In the genomic region with DNA sequence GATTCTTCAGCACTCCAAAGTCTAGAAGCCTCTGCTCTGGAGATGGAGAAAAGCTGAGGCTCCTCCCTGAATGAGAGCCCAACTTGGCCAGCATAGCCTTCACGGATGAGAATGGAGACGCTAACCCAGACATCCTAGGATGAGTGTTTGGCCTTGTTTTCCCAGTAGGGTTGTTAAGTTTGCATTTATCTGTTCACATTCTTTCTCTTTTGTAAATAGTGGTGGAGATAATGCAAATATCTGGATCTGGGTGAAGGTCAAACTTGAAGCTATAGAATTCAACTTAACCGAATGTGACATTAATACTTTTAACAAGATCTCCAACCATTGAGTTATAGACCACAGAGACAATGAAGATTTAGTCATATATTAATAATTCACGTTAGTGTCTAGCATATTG, we compare ENCODE assay signal across 1 cellular context.
TF ChIP-seq lines count a peak whose summit lies in the region.

No MANE protein-coding gene starts in this region.

TF ChIP-seq in HepG2, 621 proteins besides CTCF, POLR2A, EP300 and RAD21 (continued from another document and continues in another):
- TF ChIP-seq ZNF777 (CRISPR knock-in tag; IDR thresholded peaks at IDR 0.05), result no peak
- no peak for TF ChIP-seq GZF1 (CRISPR knock-in tag; IDR thresholded peaks at IDR 0.05)
- TF ChIP-seq ZNF260 (CRISPR knock-in tag; IDR thresholded peaks at IDR 0.05; ENCODE audit: borderline replicate concordance, low read depth), result no peak
- no peak for TF ChIP-seq NFKBIZ (CRISPR knock-in tag; IDR thresholded peaks at IDR 0.05)
- TF ChIP-seq FOXA3 (CRISPR knock-in tag; IDR thresholded peaks at IDR 0.05), result peak; percentile 86
- TF ChIP-seq ZNF343 (CRISPR knock-in tag; IDR thresholded peaks at IDR 0.05), result no peak
- TF ChIP-seq ZNF224 (CRISPR knock-in tag; IDR thresholded peaks at IDR 0.05), result no peak
- TF ChIP-seq GFI1 (CRISPR knock-in tag; IDR thresholded peaks at IDR 0.05; ENCODE audit: borderline replicate concordance), result 0 out of 2 replicates have a peak, but pooled peaks have one; percentile 30
- TF ChIP-seq FOXJ3 (CRISPR knock-in tag; IDR thresholded peaks at IDR 0.05; ENCODE audit: borderline replicate concordance), result peak; percentile 59; the same call in 1 of the 2 replicates
- no peak for TF ChIP-seq ZFAT (CRISPR knock-in tag; conservative IDR thresholded peaks at IDR 0.05)
- TF ChIP-seq ZNF143 (CRISPR knock-in tag; IDR thresholded peaks at IDR 0.05), result no peak
- TF ChIP-seq REL (CRISPR knock-in tag; conservative IDR thresholded peaks at IDR 0.05), result no peak
- no peak for TF ChIP-seq CBFB (CRISPR knock-in tag; IDR thresholded peaks at IDR 0.05)
- TF ChIP-seq ZNF550 (CRISPR knock-in tag; IDR thresholded peaks at IDR 0.05; ENCODE audit: borderline replicate concordance), result no peak
- TF ChIP-seq, protein P1, sequence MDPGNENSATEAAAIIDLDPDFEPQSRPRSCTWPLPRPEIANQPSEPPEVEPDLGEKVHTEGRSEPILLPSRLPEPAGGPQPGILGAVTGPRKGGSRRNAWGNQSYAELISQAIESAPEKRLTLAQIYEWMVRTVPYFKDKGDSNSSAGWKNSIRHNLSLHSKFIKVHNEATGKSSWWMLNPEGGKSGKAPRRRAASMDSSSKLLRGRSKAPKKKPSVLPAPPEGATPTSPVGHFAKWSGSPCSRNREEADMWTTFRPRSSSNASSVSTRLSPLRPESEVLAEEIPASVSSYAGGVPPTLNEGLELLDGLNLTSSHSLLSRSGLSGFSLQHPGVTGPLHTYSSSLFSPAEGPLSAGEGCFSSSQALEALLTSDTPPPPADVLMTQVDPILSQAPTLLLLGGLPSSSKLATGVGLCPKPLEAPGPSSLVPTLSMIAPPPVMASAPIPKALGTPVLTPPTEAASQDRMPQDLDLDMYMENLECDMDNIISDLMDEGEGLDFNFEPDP (CRISPR knock-in tag; conservative IDR thresholded peaks at IDR 0.05), result 0 out of 2 replicates have a peak, but pooled peaks have one; percentile 68
- TF ChIP-seq ZNF737 (CRISPR knock-in tag; IDR thresholded peaks at IDR 0.05; ENCODE audit: borderline replicate concordance), result no peak
- TF ChIP-seq ESRRA (CRISPR knock-in tag; IDR thresholded peaks at IDR 0.05; ENCODE audit: low read depth), result no peak
- TF ChIP-seq NFE2 (CRISPR knock-in tag; IDR thresholded peaks at IDR 0.05), result no peak
- no peak for TF ChIP-seq FOXK2 (IDR thresholded peaks at IDR 0.05)
- peak; percentile 27; the same call in 1 of the 2 replicates for TF ChIP-seq CHD4 (IDR thresholded peaks at IDR 0.05; ENCODE audit: borderline replicate concordance, low read length)
- TF ChIP-seq ISX (CRISPR knock-in tag; conservative IDR thresholded peaks at IDR 0.05), result no peak
- TF ChIP-seq MED1 (CRISPR knock-in tag; IDR thresholded peaks at IDR 0.05), result peak; percentile 36; the same call in 1 of the 2 replicates
- no peak for TF ChIP-seq ZNF660 (CRISPR knock-in tag; IDR thresholded peaks at IDR 0.05; ENCODE audit: borderline replicate concordance, low read depth)
- peak; percentile 46; the same call in 1 of the 2 replicates for TF ChIP-seq ZSCAN9 (CRISPR knock-in tag; IDR thresholded peaks at IDR 0.05; ENCODE audit: borderline replicate concordance)
- TF ChIP-seq PLSCR1 (CRISPR knock-in tag; IDR thresholded peaks at IDR 0.05; ENCODE audit: borderline replicate concordance), result no peak
- TF ChIP-seq ZNF850 (CRISPR knock-in tag; conservative IDR thresholded peaks at IDR 0.05), result no peak
- TF ChIP-seq, protein P2, sequence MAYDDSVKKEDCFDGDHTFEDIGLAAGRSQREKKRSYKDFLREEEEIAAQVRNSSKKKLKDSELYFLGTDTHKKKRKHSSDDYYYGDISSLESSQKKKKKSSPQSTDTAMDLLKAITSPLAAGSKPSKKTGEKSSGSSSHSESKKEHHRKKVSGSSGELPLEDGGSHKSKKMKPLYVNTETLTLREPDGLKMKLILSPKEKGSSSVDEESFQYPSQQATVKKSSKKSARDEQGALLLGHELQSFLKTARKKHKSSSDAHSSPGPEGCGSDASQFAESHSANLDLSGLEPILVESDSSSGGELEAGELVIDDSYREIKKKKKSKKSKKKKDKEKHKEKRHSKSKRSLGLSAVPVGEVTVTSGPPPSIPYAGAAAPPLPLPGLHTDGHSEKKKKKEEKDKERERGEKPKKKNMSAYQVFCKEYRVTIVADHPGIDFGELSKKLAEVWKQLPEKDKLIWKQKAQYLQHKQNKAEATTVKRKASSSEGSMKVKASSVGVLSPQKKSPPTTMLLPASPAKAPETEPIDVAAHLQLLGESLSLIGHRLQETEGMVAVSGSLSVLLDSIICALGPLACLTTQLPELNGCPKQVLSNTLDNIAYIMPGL (CRISPR knock-in tag; IDR thresholded peaks at IDR 0.05; ENCODE audit: borderline replicate concordance in 1 of 2, low read depth in 1 of 2), result no peak
- TF ChIP-seq FOXP1 (IDR thresholded peaks at IDR 0.05), result no peak
- peak; percentile 71 for TF ChIP-seq FOXP1 (CRISPR knock-in tag; IDR thresholded peaks at IDR 0.05)
- TF ChIP-seq ZBTB42 (CRISPR knock-in tag; IDR thresholded peaks at IDR 0.05), result no peak
- TF ChIP-seq NR2F2 (IDR thresholded peaks at IDR 0.05; ENCODE audit: borderline replicate concordance, low read depth), result 0 out of 2 replicates have a peak, but pooled peaks have one; percentile 49
- no peak for TF ChIP-seq SP1 (IDR thresholded peaks at IDR 0.05)
- TF ChIP-seq SP1 (CRISPR knock-in tag; IDR thresholded peaks at IDR 0.05), result no peak
- TF ChIP-seq, protein P3, sequence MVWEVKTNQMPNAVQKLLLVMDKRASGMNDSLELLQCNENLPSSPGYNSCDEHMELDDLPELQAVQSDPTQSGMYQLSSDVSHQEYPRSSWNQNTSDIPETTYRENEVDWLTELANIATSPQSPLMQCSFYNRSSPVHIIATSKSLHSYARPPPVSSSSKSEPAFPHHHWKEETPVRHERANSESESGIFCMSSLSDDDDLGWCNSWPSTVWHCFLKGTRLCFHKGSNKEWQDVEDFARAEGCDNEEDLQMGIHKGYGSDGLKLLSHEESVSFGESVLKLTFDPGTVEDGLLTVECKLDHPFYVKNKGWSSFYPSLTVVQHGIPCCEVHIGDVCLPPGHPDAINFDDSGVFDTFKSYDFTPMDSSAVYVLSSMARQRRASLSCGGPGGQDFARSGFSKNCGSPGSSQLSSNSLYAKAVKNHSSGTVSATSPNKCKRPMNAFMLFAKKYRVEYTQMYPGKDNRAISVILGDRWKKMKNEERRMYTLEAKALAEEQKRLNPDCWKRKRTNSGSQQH (CRISPR knock-in tag; IDR thresholded peaks at IDR 0.05; ENCODE audit: low read depth), result no peak
- TF ChIP-seq CREM (IDR thresholded peaks at IDR 0.05), result peak; percentile 52
- TF ChIP-seq CREM (CRISPR knock-in tag; IDR thresholded peaks at IDR 0.05), result no peak
- no peak for TF ChIP-seq ZNF274 (CRISPR knock-in tag; IDR thresholded peaks at IDR 0.05)
- no peak for TF ChIP-seq SOX6 (IDR thresholded peaks at IDR 0.05)
- TF ChIP-seq SOX6 (CRISPR knock-in tag; IDR thresholded peaks at IDR 0.05), result peak; percentile 71
- TF ChIP-seq ARID5B (CRISPR knock-in tag; IDR thresholded peaks at IDR 0.05), result peak; percentile 92
- TF ChIP-seq, protein P4, sequence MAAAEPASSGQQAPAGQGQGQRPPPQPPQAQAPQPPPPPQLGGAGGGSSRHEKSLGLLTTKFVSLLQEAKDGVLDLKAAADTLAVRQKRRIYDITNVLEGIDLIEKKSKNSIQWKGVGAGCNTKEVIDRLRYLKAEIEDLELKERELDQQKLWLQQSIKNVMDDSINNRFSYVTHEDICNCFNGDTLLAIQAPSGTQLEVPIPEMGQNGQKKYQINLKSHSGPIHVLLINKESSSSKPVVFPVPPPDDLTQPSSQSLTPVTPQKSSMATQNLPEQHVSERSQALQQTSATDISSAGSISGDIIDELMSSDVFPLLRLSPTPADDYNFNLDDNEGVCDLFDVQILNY (CRISPR knock-in tag; conservative IDR thresholded peaks at IDR 0.05), result no peak
- no peak for TF ChIP-seq HNRNPLL (IDR thresholded peaks at IDR 0.05; ENCODE audit: low read depth, low read length, poor library complexity, severe bottlenecking)
- no peak for TF ChIP-seq DBP (CRISPR knock-in tag; IDR thresholded peaks at IDR 0.05; ENCODE audit: not compliant biosample characterization)
- no peak for TF ChIP-seq THAP9 (CRISPR knock-in tag; IDR thresholded peaks at IDR 0.05; ENCODE audit: borderline replicate concordance)
- TF ChIP-seq ZNF24 (IDR thresholded peaks at IDR 0.05), result no peak
- TF ChIP-seq NFRKB (IDR thresholded peaks at IDR 0.05), result no peak
- TF ChIP-seq ASH2L (IDR thresholded peaks at IDR 0.05; ENCODE audit: insufficient read length, low read depth, low read length), result peak; percentile 71
- TF ChIP-seq, protein P5, sequence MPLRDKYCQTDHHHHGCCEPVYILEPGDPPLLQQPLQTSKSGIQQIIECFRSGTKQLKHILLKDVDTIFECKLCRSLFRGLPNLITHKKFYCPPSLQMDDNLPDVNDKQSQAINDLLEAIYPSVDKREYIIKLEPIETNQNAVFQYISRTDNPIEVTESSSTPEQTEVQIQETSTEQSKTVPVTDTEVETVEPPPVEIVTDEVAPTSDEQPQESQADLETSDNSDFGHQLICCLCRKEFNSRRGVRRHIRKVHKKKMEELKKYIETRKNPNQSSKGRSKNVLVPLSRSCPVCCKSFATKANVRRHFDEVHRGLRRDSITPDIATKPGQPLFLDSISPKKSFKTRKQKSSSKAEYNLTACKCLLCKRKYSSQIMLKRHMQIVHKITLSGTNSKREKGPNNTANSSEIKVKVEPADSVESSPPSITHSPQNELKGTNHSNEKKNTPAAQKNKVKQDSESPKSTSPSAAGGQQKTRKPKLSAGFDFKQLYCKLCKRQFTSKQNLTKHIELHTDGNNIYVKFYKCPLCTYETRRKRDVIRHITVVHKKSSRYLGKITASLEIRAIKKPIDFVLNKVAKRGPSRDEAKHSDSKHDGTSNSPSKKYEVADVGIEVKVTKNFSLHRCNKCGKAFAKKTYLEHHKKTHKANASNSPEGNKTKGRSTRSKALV (CRISPR knock-in tag; IDR thresholded peaks at IDR 0.05), result no peak
- TF ChIP-seq NFIC (IDR thresholded peaks at IDR 0.05; ENCODE audit: low read length), result peak; percentile 65; the same call in 1 of the 2 replicates
- no peak for TF ChIP-seq YY1 (IDR thresholded peaks at IDR 0.05; ENCODE audit: insufficient read depth, insufficient replicate concordance, low read depth, low read length)
- TF ChIP-seq, protein P6, sequence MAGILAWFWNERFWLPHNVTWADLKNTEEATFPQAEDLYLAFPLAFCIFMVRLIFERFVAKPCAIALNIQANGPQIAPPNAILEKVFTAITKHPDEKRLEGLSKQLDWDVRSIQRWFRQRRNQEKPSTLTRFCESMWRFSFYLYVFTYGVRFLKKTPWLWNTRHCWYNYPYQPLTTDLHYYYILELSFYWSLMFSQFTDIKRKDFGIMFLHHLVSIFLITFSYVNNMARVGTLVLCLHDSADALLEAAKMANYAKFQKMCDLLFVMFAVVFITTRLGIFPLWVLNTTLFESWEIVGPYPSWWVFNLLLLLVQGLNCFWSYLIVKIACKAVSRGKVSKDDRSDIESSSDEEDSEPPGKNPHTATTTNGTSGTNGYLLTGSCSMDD (CRISPR knock-in tag; IDR thresholded peaks at IDR 0.05), result no peak
